In the genomic region with DNA sequence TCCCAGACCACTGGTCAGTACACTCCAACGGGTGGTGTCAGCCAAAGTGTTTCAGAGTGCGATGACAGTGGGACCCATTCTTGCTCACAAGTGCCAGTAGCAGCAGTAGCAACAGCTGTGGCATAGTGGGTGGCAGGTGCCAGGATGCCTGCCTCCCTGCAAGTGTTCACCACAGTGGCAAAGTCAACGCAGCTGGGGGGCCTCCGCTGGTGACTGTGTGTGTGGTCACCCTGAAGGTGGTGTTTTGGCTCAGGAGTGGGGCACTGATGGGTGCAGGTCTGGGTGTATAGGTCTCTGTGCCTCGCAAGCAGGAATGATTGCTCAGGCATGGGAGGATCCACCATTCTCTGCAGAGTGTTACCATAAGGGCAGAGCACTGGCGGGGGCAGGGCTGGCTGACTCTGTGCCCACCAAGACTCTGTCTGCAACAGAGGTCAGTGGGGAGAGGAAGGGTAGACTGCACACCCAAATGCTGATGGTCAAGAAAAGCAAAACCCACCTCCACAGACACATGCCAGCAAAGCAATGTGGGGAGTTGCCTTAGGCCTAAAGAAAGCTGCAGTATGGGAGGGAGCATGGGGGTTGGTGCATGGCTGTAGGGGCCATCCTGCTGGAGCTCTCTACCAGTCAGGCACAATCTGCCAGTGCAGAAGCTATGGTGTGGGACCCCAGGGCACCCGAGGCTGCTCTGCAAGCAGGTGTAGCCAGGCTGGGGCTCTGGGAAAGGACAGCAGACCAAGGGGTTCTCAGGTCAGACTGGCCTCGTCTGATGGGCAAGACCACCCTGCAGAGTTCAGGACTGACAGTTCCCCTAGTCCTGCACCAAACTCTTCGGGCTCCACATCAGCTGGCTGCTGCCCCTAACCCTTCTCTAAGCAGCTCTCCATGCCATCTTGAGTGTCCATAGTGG, we compare ENCODE assay signal across 25 cellular contexts.
"Had no signal": no experiment of that assay in that cellular context is flagged by ENCODE, and none has a peak within 500 bp of the region (broad histone marks: within the 10 kb centered on the region; RNA-seq: fewer than 3 reads in every experiment).

No MANE protein-coding gene starts in this region.

- H3K4me1 Mint-ChIP-seq: naive B cell; stimulated activated naive B cell treated with anti-CD40 and anti-IgM and Interleukin-4, amounts not matched to agents 10 μg/mL and 1 μg/mL and 100 μg/mL, for 72 hours had no signal

- H3K4me3 ChIP-seq: dorsolateral prefrontal cortex, mucosa of descending colon, pancreas, right atrium auricular region, sigmoid colon, skin epidermis, thoracic aorta, tibial nerve, vagina had no signal

- H3K4me3 Mint-ChIP-seq: mesothelial cell of epicardium; naive B cell; natural killer cell treated with Interleukin-12 subunit alpha and Interleukin-12 subunit beta and Interleukin-15 and Interleukin-18, amount 100 ng/mL, for 72 hours; neural crest cell; stimulated activated naive B cell treated with anti-CD40 and anti-IgM and Interleukin-4, amounts not matched to agents 10 μg/mL and 1 μg/mL and 100 μg/mL, for 72 hours; stimulated activated naive CD8-positive, alpha-beta T cell treated with anti-CD3 and anti-CD28 coated beads, Interleukin-15, Interleukin-2, amounts not matched to agents 100 ng/mL and 50 ng/mL, for 24 hours had no signal

- ATAC-seq: left lobe of liver; mucosa of descending colon; natural killer cell treated with Interleukin-12 subunit alpha and Interleukin-12 subunit beta and Interleukin-15 and Interleukin-18, amount 100 ng/mL, for 72 hours; pancreas; stimulated activated naive B cell treated with anti-CD40 and anti-IgM and Interleukin-4, amounts not matched to agents 10 μg/mL and 1 μg/mL and 100 μg/mL, for 72 hours had no signal

- H3K36me3 ChIP-seq: neutrophil, pancreas, right atrium auricular region, sigmoid colon, thoracic aorta, tibial nerve, vagina had no signal

- H3K27me3 ChIP-seq: dorsolateral prefrontal cortex, neutrophil, pancreas, right atrium auricular region, sigmoid colon, tibial nerve, vagina had no signal

- FAIRE-seq: colon, frontal cortex, keratinocyte, pancreas had no signal

- H3K9me3 ChIP-seq: mucosa of descending colon, neutrophil, pancreas, right atrium auricular region, sigmoid colon, thoracic aorta, vagina had no signal

- H3K27ac ChIP-seq: neutrophil, pancreas, right atrium auricular region, sigmoid colon, skin epidermis, thoracic aorta, tibial nerve, vagina had no signal

- H3K4me1 ChIP-seq: pancreas, right atrium auricular region, sigmoid colon, tibial nerve, vagina had no signal

- DNase-seq: effector CD4-positive, alpha-beta T cell; mesenchymal stem cell; naive B cell; sigmoid colon; stimulated activated CD4-positive, alpha-beta T cell treated with anti-CD3 and anti-CD28 coated beads, Interleukin-15, amount 100 ng/mL, for 24 hours; stimulated activated CD4-positive, alpha-beta T cell treated with anti-CD3 and anti-CD28 coated beads, Interleukin-2, amount 100 ng/mL, for 48 hours; stimulated activated naive B cell treated with anti-CD40 and anti-IgM and Interleukin-4, amounts not matched to agents 10 μg/mL and 1 μg/mL and 100 μg/mL, for 72 hours had no signal

- H3K27me3 Mint-ChIP-seq: naive B cell; natural killer cell treated with Interleukin-12 subunit alpha and Interleukin-12 subunit beta and Interleukin-15 and Interleukin-18, amount 100 ng/mL, for 72 hours; progenitor cell of endocrine pancreas; stimulated activated naive B cell treated with anti-CD40 and anti-IgM and Interleukin-4, amounts not matched to agents 10 μg/mL and 1 μg/mL and 100 μg/mL, for 72 hours; stimulated activated naive CD8-positive, alpha-beta T cell treated with anti-CD3 and anti-CD28 coated beads, Interleukin-15, Interleukin-2, amounts not matched to agents 100 ng/mL and 50 ng/mL, for 24 hours had no signal

- H3K27ac Mint-ChIP-seq: mesothelial cell of epicardium; naive B cell; natural killer cell treated with Interleukin-12 subunit alpha and Interleukin-12 subunit beta and Interleukin-15 and Interleukin-18, amount 100 ng/mL, for 72 hours; progenitor cell of endocrine pancreas; stimulated activated naive B cell treated with anti-CD40 and anti-IgM and Interleukin-4, amounts not matched to agents 10 μg/mL and 1 μg/mL and 100 μg/mL, for 72 hours; stimulated activated naive CD8-positive, alpha-beta T cell treated with anti-CD3 and anti-CD28 coated beads, Interleukin-15, Interleukin-2, amounts not matched to agents 100 ng/mL and 50 ng/mL, for 24 hours had no signal
